In genomic region chr3:16478516-16478915, GRCh38 we compare ENCODE assay signal across 15 cellular contexts. TPM values are rescaled to one million over a fixed set of nuclear protein-coding genes. Genes with fewer than 3 reads are reported as not detected.
DNase-seq lines count a peak whose midpoint lies in the region; ATAC-seq, FAIRE-seq and TF ChIP-seq lines count a peak whose summit lies in the region.
"Had no signal": no experiment of that assay in that cellular context is flagged by ENCODE, and none has a peak within 500 bp of the region (broad histone marks: within the 10 kb centered on the region; RNA-seq: fewer than 3 reads in every experiment).

No MANE protein-coding gene starts in this region.

- ATAC-seq in A549: no peak
- ATAC-seq in heart right ventricle: peak; percentile 25 to 72 (median 48)
- ATAC-seq in HG03520 (IDR thresholded peaks at IDR 0.05; ENCODE audit: unreplicated experiment): no peak
- ATAC-seq: Panc1, pancreas had no signal

- TF ChIP-seq RAD21 in A549 (conservative IDR thresholded peaks at IDR 0.05 in 1 of 2, IDR thresholded peaks at IDR 0.05 in 1 of 2): no peak

- H3K9me3 ChIP-seq in A549: no peaks in the 10 kb centered on the region
- no peaks in the 10 kb centered on the region for H3K9me3 ChIP-seq in heart right ventricle
- H3K9me3 ChIP-seq: pancreas, uterus had no signal

- H3K4me3 ChIP-seq in A549 (no peak overlapping the region), heart right ventricle (no peak overlapping the region)
- H3K4me3 ChIP-seq: pancreas, uterus had no signal

- POLR2A ChIA-PET in A549 (lab: Yijun Ruan, JAX): no interaction called here

- TF ChIP-seq EP300 in A549 (IDR thresholded peaks at IDR 0.05): no peak

- CTCF ChIA-PET in A549 (lab: Yijun Ruan, JAX): no interaction called here

- 0 out of 3 replicates have a peak overlapping the region, but pooled peaks have one; percentile 9 for H3K4me2 ChIP-seq in A549

- H3K4me1 ChIP-seq in A549: peaks cover 54% of the 10 kb centered on the region
- H3K4me1 ChIP-seq in heart right ventricle: peaks cover 4 to 98% (median 60%) of the 10 kb centered on the region in 9 donors

- peaks cover 0 to 35% (median 0%) of the 10 kb centered on the region in 9 donors for H3K36me3 ChIP-seq in heart right ventricle
- H3K36me3 ChIP-seq: pancreas, uterus had no signal

- intact Hi-C loops in heart right ventricle (cut with DNase I): no loop called here

- 90% methylated on average over 2 of the region's 2 CpGs for WGBS in A549 (ENCODE audit: missing lambda C conversion rate)
- WGBS in heart right ventricle, 2 donors: 73 to 79% methylated on average over 2 of the region's 2 CpGs

- no peak for FAIRE-seq in A549 (lab: Jason Lieb, UNC)
- FAIRE-seq: pancreas had no signal

- H3K27ac ChIP-seq in A549 (peak overlapping the region in 1 of 2 experiments; percentile 62; a peak in 3 of 6 replicates), heart right ventricle (peak overlapping the region in 4 of 10 donors; percentile 13 to 37 (median 26))
- H3K27ac ChIP-seq: pancreas, uterus had no signal

- H3K27me3 ChIP-seq in heart right ventricle: no peaks in the 10 kb centered on the region
- H3K27me3 ChIP-seq: pancreas, uterus had no signal

- no peak for DNase-seq in A549 (ENCODE audit: low read depth in 1 of 2, low spot score in 1 of 2)
- DNase-seq in GM04503 (ENCODE audit: low read depth): peak; percentile 42
- DNase-seq in amniotic epithelial cell (ENCODE audit: low read depth): peak; percentile 98
- peak in 1 of 2 donors; percentile 23 for DNase-seq in heart right ventricle
- DNase-seq in DMS153 treated with DMSO at 0.1 percent for 48 hours (lab: John Stamatoyannopoulos, UW; ENCODE audit: unreplicated experiment): no peak
- no peak for DNase-seq in NCI-H1105 (lab: John Stamatoyannopoulos, UW)
- no peak for DNase-seq in NCI-H146 (lab: John Stamatoyannopoulos, UW)
- DNase-seq: activated naive CD8-positive, alpha-beta T cell treated with anti-CD3 and anti-CD28 coated beads, Interleukin-2, amount 10 ng/mL, durations not matched to agents 7 days and 5 days; effector CD4-positive, alpha-beta T cell; NCI-H2227 treated with DMSO at 0.1 percent for 48 hours; pancreas; stimulated activated CD4-positive, alpha-beta T cell treated with anti-CD3 and anti-CD28 coated beads, Interleukin-1b, Interleukin-23, amount 100 ng/mL, for 48 hours; uterus had no signal

- TF ChIP-seq CTCF in A549 (IDR thresholded peaks at IDR 0.05): no peak
- TF ChIP-seq CTCF in heart right ventricle (IDR thresholded peaks at IDR 0.05): no peak

- TF ChIP-seq POLR2A in A549 (IDR thresholded peaks at IDR 0.05; ENCODE audit: low read length): no peak

TF ChIP-seq in A549, 52 proteins besides CTCF, POLR2A, EP300 and RAD21:
- no peak for TF ChIP-seq HMGXB4 (CRISPR knock-in tag; IDR thresholded peaks at IDR 0.05; ENCODE audit: borderline replicate concordance)
- TF ChIP-seq PBX3 (IDR thresholded peaks at IDR 0.05): no peak
- no peak for TF ChIP-seq HOXB5 (CRISPR knock-in tag; IDR thresholded peaks at IDR 0.05)
- TF ChIP-seq HEYL (CRISPR knock-in tag; IDR thresholded peaks at IDR 0.05): no peak
- TF ChIP-seq GATA3 (IDR thresholded peaks at IDR 0.05; ENCODE audit: borderline replicate concordance): no peak
- no peak for TF ChIP-seq MAX (IDR thresholded peaks at IDR 0.05)
- TF ChIP-seq ZC3H11A (IDR thresholded peaks at IDR 0.05): no peak
- TF ChIP-seq NPAS2 (CRISPR knock-in tag; IDR thresholded peaks at IDR 0.05; ENCODE audit: borderline replicate concordance): no peak
- no peak for TF ChIP-seq ZSCAN20 (CRISPR knock-in tag; IDR thresholded peaks at IDR 0.05)
- TF ChIP-seq ATOH8 (CRISPR knock-in tag; IDR thresholded peaks at IDR 0.05; ENCODE audit: low read depth): no peak
- no peak for TF ChIP-seq NFE2L2 (conservative IDR thresholded peaks at IDR 0.05; ENCODE audit: low read length)
- TF ChIP-seq BCL3 (IDR thresholded peaks at IDR 0.05): no peak
- TF ChIP-seq CBX8 (IDR thresholded peaks at IDR 0.05): no peak
- TF ChIP-seq ZFP36 (IDR thresholded peaks at IDR 0.05; ENCODE audit: borderline replicate concordance, partially characterized antibody): no peak
- TF ChIP-seq SREBF2 (IDR thresholded peaks at IDR 0.05): no peak
- no peak for TF ChIP-seq RCOR1 (IDR thresholded peaks at IDR 0.05; ENCODE audit: low read depth, low read length)
- TF ChIP-seq HOXA7 (CRISPR knock-in tag; IDR thresholded peaks at IDR 0.05): no peak
- TF ChIP-seq RFX5 (IDR thresholded peaks at IDR 0.05): no peak

RNA-seq across cellular contexts. Expression of gene RFTN1, which starts 35.0 kb away (rescaled TPM):
- polyA plus RNA-seq in A549 (2011; rRNA removed) (1.6 and 1.8 TPM in 2 replicates), A549 (2017; fragmentation: RNase III; extraction: RNeasy Plus Mini Kit Qiagen cat#74134 plus additional on column Dnase treatment) (3.7 to 4.7 TPM (median 4.5 TPM) in 3 replicates), heart right ventricle (10 to 100 TPM; 20.5 to 25.9 TPM)
- polyA plus RNA-seq in A549 (2012; cell fraction: cytosol; rRNA removed): 0.63 and 1.1 TPM in 2 replicates
- polyA plus RNA-seq in A549 (2012; cell fraction: nucleus; rRNA removed): 1.4 and 1.6 TPM in 2 replicates
- polyA minus RNA-seq in A549 (2011; rRNA and poly(A)+ RNA removed): 1.7 and 2.1 TPM in 2 replicates
- 10 to 100 TPM; 17.4 to 32.2 (median 24.0) TPM for total RNA-seq in heart right ventricle

Comparison
In these comparisons a context has a peak if more than half of its experiments do, and no peak if none do; other contexts are left out.
1. ATAC-seq: peak in heart right ventricle (8 of 8); none in A549 (0 of 2) and HG03520 (single experiment).
2. DNase-seq: peak in GM04503 (single experiment) and amniotic epithelial cell (single experiment); none in A549 (0 of 2), DMS153 treated with DMSO at 0.1 percent for 48 hours (single experiment), NCI-H1105 (single experiment) and NCI-H146 (single experiment).